Comparison of ENCODE assay signal across 21 cellular contexts in the genomic region with DNA sequence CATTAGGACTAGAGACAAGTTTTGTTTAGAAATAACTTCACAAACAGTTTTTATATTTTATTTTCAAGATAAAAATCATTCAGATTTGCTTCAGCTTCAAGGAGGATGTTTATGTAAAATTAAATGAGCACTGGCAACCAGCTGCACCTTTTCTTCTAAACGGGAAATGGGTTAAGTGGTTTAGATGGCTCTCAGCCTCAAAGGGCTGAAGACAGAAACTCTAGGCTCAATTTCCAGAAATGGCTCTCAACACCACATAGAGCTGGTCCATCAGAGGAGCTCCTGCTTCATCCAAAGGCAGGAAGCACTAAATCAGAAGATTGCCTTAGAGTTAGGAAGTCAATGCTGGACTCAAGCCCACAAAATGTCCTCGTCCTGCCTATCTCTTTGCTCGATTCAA.
DNase-seq lines count a peak whose midpoint lies in the region; ATAC-seq and TF ChIP-seq lines count a peak whose summit lies in the region.
"Had no signal": no experiment of that assay in that cellular context is flagged by ENCODE, and none has a peak within 500 bp of the region (broad histone marks: within the 10 kb centered on the region; RNA-seq: fewer than 3 reads in every experiment).

No MANE protein-coding gene starts in this region.

- CTCF ChIA-PET in activated CD4-positive, alpha-beta T cell treated with anti-CD3 and anti-CD28 coated beads, Interleukin-2, amount 10 ng/mL, durations not matched to agents 7 days and 5 days (lab: Charles Lee) = interaction anchor here (0.7 kb wide), 1 partner anchor 116 kb away, joined by 4 read pairs; no protein-coding TSS in a partner anchor
- CTCF ChIA-PET in CD8-positive, alpha-beta T cell (lab: Charles Lee) = interaction anchor here (0.6 to 2.2 kb wide), 4 partner anchors 10 to 1800 kb away, joined by 3 to 12 read pairs (median 6); partner anchors contain the start of gene ZNF429

- peak overlapping the region; percentile 83 for H3K27ac Mint-ChIP-seq in activated CD4-positive, alpha-beta T cell treated with anti-CD3 and anti-CD28 coated beads, Interleukin-2, amount 10 ng/mL, durations not matched to agents 7 days and 5 days
- H3K27ac Mint-ChIP-seq in activated CD4-positive, alpha-beta T cell treated with anti-CD3 and anti-CD28 coated beads, Interleukin-2, amount 10 ng/mL, durations not matched to agents 24 days and 14 days = no peak overlapping the region
- H3K27ac Mint-ChIP-seq in CD8-positive, alpha-beta T cell = peak overlapping the region; percentile 80
- H3K27ac Mint-ChIP-seq in T-helper 17 cell = peak overlapping the region; percentile 34
- H3K27ac Mint-ChIP-seq in naive thymus-derived CD8-positive, alpha-beta T cell = peak overlapping the region in 9 of 10 donors; percentile 63 to 96 (median 86)

- peak overlapping the region; percentile 22 for H3K4me3 ChIP-seq in CD8-positive, alpha-beta T cell (ENCODE audit: low read depth, low read length)
- H3K4me3 ChIP-seq: K562 had no signal

- H3K27ac ChIP-seq in CD8-positive, alpha-beta T cell (ENCODE audit: low read depth, low read length) = peak overlapping the region; percentile 0

- ATAC-seq in CD8-positive, alpha-beta T cell = peak; percentile 38
- ATAC-seq in T-helper 17 cell = peak; percentile 47
- peak; percentile 68 to 78 for ATAC-seq in naive thymus-derived CD8-positive, alpha-beta T cell
- ATAC-seq: K562, Panc1 had no signal

- intact Hi-C loops in activated CD4-positive, alpha-beta T cell treated with anti-CD3 and anti-CD28 coated beads, Interleukin-2, amount 10 ng/mL, durations not matched to agents 24 days and 14 days (cut with micrococcal nuclease) = no loop called here
- intact Hi-C loops in CD8-positive, alpha-beta T cell (cut with DNase I, micrococcal nuclease) = loop anchor here in 1 of 2 experiments (2.0 to 10.0 kb wide), 3 partner anchors 73 to 255 kb away; partner anchors contain the start of gene ZNF43

- H3K36me3 Mint-ChIP-seq in activated CD4-positive, alpha-beta T cell treated with anti-CD3 and anti-CD28 coated beads, Interleukin-2, amount 10 ng/mL, durations not matched to agents 7 days and 5 days (ENCODE audit: low read depth) = no peaks in the 10 kb centered on the region
- no peaks in the 10 kb centered on the region for H3K36me3 Mint-ChIP-seq in activated CD4-positive, alpha-beta T cell treated with anti-CD3 and anti-CD28 coated beads, Interleukin-2, amount 10 ng/mL, durations not matched to agents 24 days and 14 days (ENCODE audit: low read depth)
- H3K36me3 Mint-ChIP-seq in CD8-positive, alpha-beta T cell = no peaks in the 10 kb centered on the region
- no peaks in the 10 kb centered on the region for H3K36me3 Mint-ChIP-seq in T-helper 17 cell (ENCODE audit: low read depth)
- peaks cover 0 to 20% (median 0%) of the 10 kb centered on the region in 3 donors for H3K36me3 Mint-ChIP-seq in naive thymus-derived CD8-positive, alpha-beta T cell

- peak; percentile 20 for DNase-seq in activated CD4-positive, alpha-beta T cell treated with anti-CD3 and anti-CD28 coated beads, Interleukin-2, amount 10 ng/mL, durations not matched to agents 7 days and 5 days
- DNase-seq in activated CD4-positive, alpha-beta T cell treated with anti-CD3 and anti-CD28 coated beads, Interleukin-2, amount 10 ng/mL, durations not matched to agents 24 days and 14 days = no peak
- no peak for DNase-seq in CD8-positive, alpha-beta T cell
- DNase-seq in T-helper 17 cell (no peak), NCI-H510A treated with DMSO at 0.1 percent for 48 hours (lab: John Stamatoyannopoulos, UW) (no peak), globus pallidus (ENCODE audit: low spot score) (no peak)
- DNase-seq in naive thymus-derived CD8-positive, alpha-beta T cell = peak in 4 of 10 donors; percentile 24 to 48 (median 40)
- DNase-seq: AML-193, C1 segment of cervical spinal cord, H7, MM.1S, NCI-H1092, NCI-H1436 treated with DMSO at 0.1 percent for 48 hours, NCI-H1930, NCI-H226, NCI-H524, NCI-H774, SIG-M5, SK-N-SH had no signal

- H3K4me3 Mint-ChIP-seq in activated CD4-positive, alpha-beta T cell treated with anti-CD3 and anti-CD28 coated beads, Interleukin-2, amount 10 ng/mL, durations not matched to agents 7 days and 5 days = no peak overlapping the region
- H3K4me3 Mint-ChIP-seq in activated CD4-positive, alpha-beta T cell treated with anti-CD3 and anti-CD28 coated beads, Interleukin-2, amount 10 ng/mL, durations not matched to agents 24 days and 14 days = no peak overlapping the region
- peak overlapping the region; percentile 24 for H3K4me3 Mint-ChIP-seq in CD8-positive, alpha-beta T cell
- H3K4me3 Mint-ChIP-seq in T-helper 17 cell = no peak overlapping the region
- H3K4me3 Mint-ChIP-seq in naive thymus-derived CD8-positive, alpha-beta T cell = peak overlapping the region in 9 of 10 donors; percentile 26 to 72 (median 57)

- POLR2A ChIA-PET in activated CD4-positive, alpha-beta T cell treated with anti-CD3 and anti-CD28 coated beads, Interleukin-2, amount 10 ng/mL, durations not matched to agents 7 days and 5 days (lab: Charles Lee) = no interaction called here
- POLR2A ChIA-PET in CD8-positive, alpha-beta T cell (lab: Charles Lee) = interaction anchor here (0.9 to 3.8 kb wide), 10 partner anchors 9 to 256 kb away, joined by 3 to 34 read pairs (median 6); partner anchors contain the start of genes ZNF429, ZNF43, ZNF493 and ZNF708
- POLR2A ChIA-PET in naive thymus-derived CD8-positive, alpha-beta T cell (lab: Charles Lee) = interaction anchor here (0.5 to 4.0 kb wide), 11 partner anchors 10 to 1527 kb away, joined by 3 to 44 read pairs (median 5); partner anchors contain the start of genes ZNF429 and ZNF493

- H3K4me1 ChIP-seq in CD8-positive, alpha-beta T cell (ENCODE audit: insufficient read depth, low read length) = peaks cover 36% of the 10 kb centered on the region

- H3K27me3 Mint-ChIP-seq in activated CD4-positive, alpha-beta T cell treated with anti-CD3 and anti-CD28 coated beads, Interleukin-2, amount 10 ng/mL, durations not matched to agents 7 days and 5 days = no peaks in the 10 kb centered on the region
- H3K27me3 Mint-ChIP-seq in activated CD4-positive, alpha-beta T cell treated with anti-CD3 and anti-CD28 coated beads, Interleukin-2, amount 10 ng/mL, durations not matched to agents 24 days and 14 days = no peaks in the 10 kb centered on the region
- no peaks in the 10 kb centered on the region for H3K27me3 Mint-ChIP-seq in CD8-positive, alpha-beta T cell (ENCODE audit: low read depth)
- peaks cover 7% of the 10 kb centered on the region for H3K27me3 Mint-ChIP-seq in T-helper 17 cell
- H3K27me3 Mint-ChIP-seq in naive thymus-derived CD8-positive, alpha-beta T cell = peaks cover 0 to 2% (median 0%) of the 10 kb centered on the region in 5 donors

- no peak for TF ChIP-seq CTCF in CD8-positive, alpha-beta T cell (IDR thresholded peaks at IDR 0.05)

- H3K4me1 Mint-ChIP-seq in activated CD4-positive, alpha-beta T cell treated with anti-CD3 and anti-CD28 coated beads, Interleukin-2, amount 10 ng/mL, durations not matched to agents 7 days and 5 days = peaks cover 17% of the 10 kb centered on the region
- no peaks in the 10 kb centered on the region for H3K4me1 Mint-ChIP-seq in activated CD4-positive, alpha-beta T cell treated with anti-CD3 and anti-CD28 coated beads, Interleukin-2, amount 10 ng/mL, durations not matched to agents 24 days and 14 days
- peaks cover 59% of the 10 kb centered on the region for H3K4me1 Mint-ChIP-seq in CD8-positive, alpha-beta T cell (ENCODE audit: low read depth)
- peaks cover 11% of the 10 kb centered on the region for H3K4me1 Mint-ChIP-seq in T-helper 17 cell
- H3K4me1 Mint-ChIP-seq in naive thymus-derived CD8-positive, alpha-beta T cell = peaks cover 31 to 63% (median 42%) of the 10 kb centered on the region in 4 donors

- peaks cover 12% of the 10 kb centered on the region for H3K9me3 Mint-ChIP-seq in activated CD4-positive, alpha-beta T cell treated with anti-CD3 and anti-CD28 coated beads, Interleukin-2, amount 10 ng/mL, durations not matched to agents 7 days and 5 days
- H3K9me3 Mint-ChIP-seq in activated CD4-positive, alpha-beta T cell treated with anti-CD3 and anti-CD28 coated beads, Interleukin-2, amount 10 ng/mL, durations not matched to agents 24 days and 14 days = peaks cover 35% of the 10 kb centered on the region
- no peaks in the 10 kb centered on the region for H3K9me3 Mint-ChIP-seq in CD8-positive, alpha-beta T cell
- H3K9me3 Mint-ChIP-seq in naive thymus-derived CD8-positive, alpha-beta T cell = peaks cover 0 to 75% (median 0%) of the 10 kb centered on the region in 9 donors

- H3K9me3 ChIP-seq in CD8-positive, alpha-beta T cell (ENCODE audit: low read length) = no peaks in the 10 kb centered on the region
- H3K9me3 ChIP-seq in T-helper 17 cell (ENCODE audit: control insufficient read depth, low read length, poor library complexity, severe bottlenecking) = no peaks in the 10 kb centered on the region

- no peaks in the 10 kb centered on the region for H3K36me3 ChIP-seq in CD8-positive, alpha-beta T cell (ENCODE audit: insufficient read depth, low read length)

- no peaks in the 10 kb centered on the region for H3K27me3 ChIP-seq in CD8-positive, alpha-beta T cell (ENCODE audit: insufficient read depth, low read length)

Comparison
In these comparisons a context has a peak if more than half of its experiments do, and no peak if none do; other contexts are left out.
1. H3K4me3 Mint-ChIP-seq: peak in CD8-positive, alpha-beta T cell (single experiment) and naive thymus-derived CD8-positive, alpha-beta T cell (9 of 10); none in activated CD4-positive, alpha-beta T cell treated with anti-CD3 and anti-CD28 coated beads, Interleukin-2, amount 10 ng/mL, durations not matched to agents 7 days and 5 days (single experiment), activated CD4-positive, alpha-beta T cell treated with anti-CD3 and anti-CD28 coated beads, Interleukin-2, amount 10 ng/mL, durations not matched to agents 24 days and 14 days (single experiment) and T-helper 17 cell (single experiment).
2. Peak in every context shown above with its lines, with median percentiles within 50 percentile points of each other: ATAC-seq.